ENCODE assay signal across 17 cellular contexts in genomic region chr12:12216349-12217017, GRCh38. TPM values are rescaled to one million over a fixed set of nuclear protein-coding genes. Genes with fewer than 3 reads are reported as not detected.
DNase-seq lines count a peak whose midpoint lies in the region; ATAC-seq, FAIRE-seq and TF ChIP-seq lines count a peak whose summit lies in the region.
"Had no signal": no experiment of that assay in that cellular context is flagged by ENCODE, and none has a peak within 500 bp of the region (broad histone marks: within the 10 kb centered on the region; RNA-seq: fewer than 3 reads in every experiment).

No MANE protein-coding gene starts in this region.

- CTCF ChIA-PET in T-cell (lab: Charles Lee) = interaction anchor here in 1 of 2 donors (0.6 kb wide), 1 partner anchor 626 kb away, joined by 3 read pairs; no protein-coding TSS in a partner anchor

- TF ChIP-seq CTCF in HFFc6 (IDR thresholded peaks at IDR 0.05) = no peak
- no peak for TF ChIP-seq CTCF in kidney (IDR thresholded peaks at IDR 0.05; ENCODE audit: borderline replicate concordance, extremely low read depth, insufficient read depth)
- TF ChIP-seq CTCF in upper lobe of right lung (IDR thresholded peaks at IDR 0.05) = no peak

- H3K4me3 ChIP-seq in kidney (ENCODE audit: low read length in 2 of 2) (no peak overlapping the region), upper lobe of right lung (no peak overlapping the region)
- H3K4me3 ChIP-seq: gastroesophageal sphincter, HAP-1 had no signal

- H3K9me3 ChIP-seq in kidney (ENCODE audit: control insufficient read depth in 1 of 2, low read length in 2 of 2) (no peaks in the 10 kb centered on the region), upper lobe of right lung (no peaks in the 10 kb centered on the region)
- H3K9me3 ChIP-seq: gastroesophageal sphincter, HAP-1, SK-N-SH had no signal

- H3K9me3 Mint-ChIP-seq in HFFc6 (no peaks in the 10 kb centered on the region), T-cell (no peaks in the 10 kb centered on the region)
- H3K9me3 Mint-ChIP-seq: activated B cell treated with CpG ODN at 0.5 μM for 24 hours; natural killer cell treated with Interleukin-12 subunit alpha and Interleukin-12 subunit beta and Interleukin-15 and Interleukin-18, amount 100 ng/mL, for 72 hours had no signal

- H3K36me3 Mint-ChIP-seq in HFFc6 (ENCODE audit: low read depth) = no peaks in the 10 kb centered on the region
- no peaks in the 10 kb centered on the region for H3K36me3 Mint-ChIP-seq in T-cell

- H3K4me1 ChIP-seq in kidney (ENCODE audit: control insufficient read depth in 1 of 2, insufficient read depth in 1 of 2, low read depth in 1 of 2, low read length in 2 of 2) (peaks cover 16 to 39% of the 10 kb centered on the region in 2 donors), upper lobe of right lung (peaks cover 22% of the 10 kb centered on the region)

- H3K27ac Mint-ChIP-seq in HFFc6 (peak overlapping the region; percentile 61; the same call in 1 of the 2 replicates), T-cell (no peak overlapping the region)
- H3K27ac Mint-ChIP-seq: activated B cell treated with CpG ODN at 0.5 μM for 24 hours; natural killer cell treated with Interleukin-12 subunit alpha and Interleukin-12 subunit beta and Interleukin-15 and Interleukin-18, amount 100 ng/mL, for 72 hours had no signal

- H3K4me3 Mint-ChIP-seq in HFFc6 (no peak overlapping the region), T-cell (no peak overlapping the region)
- H3K4me3 Mint-ChIP-seq: activated B cell treated with CpG ODN at 0.5 μM for 24 hours; natural killer cell treated with Interleukin-12 subunit alpha and Interleukin-12 subunit beta and Interleukin-15 and Interleukin-18, amount 100 ng/mL, for 72 hours had no signal

- no peaks in the 10 kb centered on the region for H3K27me3 ChIP-seq in upper lobe of right lung
- H3K27me3 ChIP-seq: gastroesophageal sphincter had no signal

- H3K9ac ChIP-seq in kidney (ENCODE audit: low read length in 2 of 2) = no peak overlapping the region
- H3K9ac ChIP-seq: SK-N-SH had no signal

- no peak for DNase-seq in HFFc6
- DNase-seq in SKM-1 (lab: John Stamatoyannopoulos, UW; ENCODE audit: unreplicated experiment) = peak; percentile 7
- no peak for DNase-seq in kidney
- no peak for DNase-seq in upper lobe of right lung
- DNase-seq in T-cell = no peak
- no peak for DNase-seq in DMS79 (lab: John Stamatoyannopoulos, UW)
- no peak for DNase-seq in caudate nucleus (lab: John Stamatoyannopoulos, UW)
- DNase-seq: activated B cell treated with CpG ODN at 0.5 μM for 24 hours; activated gamma-delta T cell treated with Interleukin-2 at 50 U/mL for 16 hours; NCI-H2171; SK-N-SH; stimulated activated naive CD8-positive, alpha-beta T cell treated with anti-CD3 and anti-CD28 coated beads, Interleukin-15, Interleukin-2, amounts not matched to agents 100 U/mL and 50 U/mL, for 24 hours had no signal

- H3K27ac ChIP-seq in kidney (ENCODE audit: low read depth in 2 of 2, low read length in 2 of 2) (peak overlapping the region; percentile 59 to 85), upper lobe of right lung (peak overlapping the region; percentile 14), caudate nucleus (ENCODE audit: low read depth, low read length) (no peak overlapping the region)
- H3K27ac ChIP-seq: gastroesophageal sphincter, HL-60 had no signal

- H3K27me3 Mint-ChIP-seq in HFFc6 (ENCODE audit: insufficient read depth) (peaks cover 2% of the 10 kb centered on the region; the same call in 1 of the 2 replicates), T-cell (peaks cover 0 to 11% of the 10 kb centered on the region in 2 donors)

- intact Hi-C loops in kidney (cut with DNase I) = no loop called here
- intact Hi-C loops in upper lobe of right lung (cut with DNase I) = no loop called here

- ATAC-seq in upper lobe of right lung (peak; percentile 70), T-cell (replicated peaks in 1 of 4) (no peak)
- ATAC-seq: gastroesophageal sphincter; natural killer cell treated with Interleukin-12 subunit alpha and Interleukin-12 subunit beta and Interleukin-15 and Interleukin-18, amount 100 ng/mL, for 72 hours; stimulated activated naive CD8-positive, alpha-beta T cell treated with anti-CD3 and anti-CD28 coated beads, Interleukin-15, Interleukin-2, amounts not matched to agents 100 U/mL and 50 U/mL, for 24 hours had no signal

- H3K36me3 ChIP-seq in kidney (ENCODE audit: control insufficient read depth in 1 of 2, insufficient read depth in 2 of 2, low read length in 2 of 2) = no peaks in the 10 kb centered on the region
- no peaks in the 10 kb centered on the region for H3K36me3 ChIP-seq in upper lobe of right lung
- H3K36me3 ChIP-seq: gastroesophageal sphincter, HAP-1 had no signal

- FAIRE-seq in kidney (lab: Jason Lieb, UNC) = peak; percentile 11
- FAIRE-seq: keratinocyte had no signal

- POLR2A ChIA-PET in T-cell (lab: Charles Lee) = interaction anchor here in 1 of 2 donors (0.7 kb wide), 1 partner anchor 52 kb away, joined by 4 read pairs; no protein-coding TSS in a partner anchor

- H3K4me1 Mint-ChIP-seq in HFFc6 (ENCODE audit: low read depth) (peaks cover 42% of the 10 kb centered on the region), T-cell (peaks cover 15 to 26% (median 16%) of the 10 kb centered on the region in 3 donors)

RNA-seq across cellular contexts. Expression of gene LRP6, which starts 50.4 kb away (rescaled TPM):
- 10 to 100 TPM; 24.0 to 31.6 (median 27.0) TPM for total RNA-seq in HFFc6 (2021; fragmentation: NEBNext Ultra II Directional; extraction: Animal tissue kit (Norgen Biotek cat#: 25700))
- 44.1 TPM for total RNA-seq in kidney
- polyA plus RNA-seq in kidney (ENCODE audit: insufficient read depth, low read depth, low replicate concordance) = 7.5 TPM
- 55.8 TPM for total RNA-seq in upper lobe of right lung
- 1 to 10 TPM; 4.9 to 8.7 (median 6.3) TPM for total RNA-seq in T-cell
